1 cellular context compared by ENCODE assay signal in genomic region chr1:244874974-244875579, GRCh38.
TF ChIP-seq lines count a peak whose summit lies in the region.

No MANE protein-coding gene starts in this region.

TF ChIP-seq in HepG2, 621 proteins besides CTCF, POLR2A, EP300 and RAD21:
- TF ChIP-seq USF2 (IDR thresholded peaks at IDR 0.05; ENCODE audit: low read depth, low read length) (no peak), USF2 (CRISPR knock-in tag; IDR thresholded peaks at IDR 0.05; ENCODE audit: borderline replicate concordance) (no peak), ETV6 (CRISPR knock-in tag; conservative IDR thresholded peaks at IDR 0.05) (no peak), ZNF562 (CRISPR knock-in tag; IDR thresholded peaks at IDR 0.05; ENCODE audit: borderline replicate concordance) (no peak)
